ENCODE assay signal across 30 cellular contexts in the genomic region with DNA sequence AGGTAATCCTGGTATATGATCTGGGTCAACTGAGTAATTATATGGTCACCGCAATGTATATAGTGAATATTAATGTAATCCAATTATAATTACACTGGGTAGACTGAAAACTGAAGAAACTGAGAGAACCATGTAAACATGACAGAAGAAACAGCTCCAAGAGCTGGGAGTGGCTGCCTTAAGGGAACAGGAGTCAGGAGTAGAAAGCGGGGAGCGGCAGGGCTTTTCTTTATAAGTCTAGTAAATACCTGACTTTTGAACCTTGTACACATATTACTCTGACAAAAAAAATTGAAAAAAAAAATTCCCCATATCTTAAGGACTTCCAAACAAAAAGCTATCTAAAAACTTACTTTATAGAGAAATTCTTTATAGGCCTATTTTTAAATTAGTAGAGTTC.
"Had no signal": no experiment of that assay in that cellular context is flagged by ENCODE, and none has a peak within 500 bp of the region (broad histone marks: within the 10 kb centered on the region; RNA-seq: fewer than 3 reads in every experiment).

No MANE protein-coding gene starts in this region.

- DNase-seq: activated CD4-positive, alpha-beta memory T cell treated with anti-CD3 and anti-CD28 coated beads, Interleukin-2, amount 10 ng/mL, durations not matched to agents 7 days and 5 days; activated CD4-positive, alpha-beta T cell treated with anti-CD3 and anti-CD28 coated beads for 4 hours; activated CD4-positive, alpha-beta T cell treated with anti-CD3 and anti-CD28 coated beads, Interleukin-2, amount 50 U/mL, for 1 hour; activated CD4-positive, CD25-positive, alpha-beta regulatory T cell treated with anti-CD3 and anti-CD28 coated beads, Interleukin-2, amount 50 U/mL, for 72 hours; activated gamma-delta T cell; activated naive CD4-positive, alpha-beta T cell treated with Interleukin-2 at 50 U/mL for 16 hours; activated T-cell treated with anti-CD3 and anti-CD28 coated beads, Interleukin-2, amount 50 U/mL, for 1 hour; activated T-cell treated with anti-CD3 and anti-CD28 coated beads, Interleukin-2, amount 50 U/mL, for 72 hours; adrenal gland; body of pancreas; Karpas-422; KBM-7; NCI-H1105; NCI-H1417 treated with DMSO at 0.1 percent for 48 hours; NCI-H1694; NCI-H1930; NCI-H2081 treated with DMSO at 0.1 percent for 48 hours; NCI-H226; NCI-H446 treated with DMSO at 0.1 percent for 48 hours; NCI-H69; SHP77; SJCRH30; T1000 had no signal

- H3K4me3 ChIP-seq: adrenal gland, body of pancreas, breast epithelium, SJCRH30, SK-N-MC had no signal

- H3K9me3 ChIP-seq: adrenal gland, body of pancreas, breast epithelium, SJCRH30 had no signal

- H3K4me1 ChIP-seq: adrenal gland, body of pancreas, breast epithelium, SJCRH30 had no signal

- ATAC-seq: activated naive CD4-positive, alpha-beta T cell treated with anti-CD3 and anti-CD28 coated beads, Interleukin-2, amount 50 U/mL, for 72 hours; activated T-cell treated with anti-CD3 and anti-CD28 coated beads, Interleukin-2, amount 50 U/mL, for 72 hours; activated T-helper 17 cell treated with anti-CD3 and anti-CD28 coated beads, Interleukin-2, amount 50 U/mL, for 72 hours; body of pancreas; Panc1; WTC11 had no signal

- H3K4me3 Mint-ChIP-seq: activated CD4-positive, alpha-beta memory T cell treated with anti-CD3 and anti-CD28 coated beads, Interleukin-2, amount 10 ng/mL, durations not matched to agents 7 days and 5 days; activated T-cell treated with anti-CD3 and anti-CD28 coated beads, Interleukin-2, amount 50 U/mL, for 72 hours; activated T-helper 17 cell treated with anti-CD3 and anti-CD28 coated beads, Interleukin-2, amount 50 U/mL, for 72 hours; IgD-negative memory B cell; WTC11 had no signal

- H3K27me3 ChIP-seq: adrenal gland, body of pancreas, breast epithelium, SJCRH30 had no signal

- H3K27ac ChIP-seq: adrenal gland, body of pancreas, breast epithelium, SJCRH30, SK-N-MC had no signal

- H3K36me3 ChIP-seq: breast epithelium had no signal

- H3K4me1 Mint-ChIP-seq: WTC11 had no signal

- H3K36me3 Mint-ChIP-seq: activated naive CD4-positive, alpha-beta T cell treated with anti-CD3 and anti-CD28 coated beads, Interleukin-2, amount 50 U/mL, for 72 hours had no signal

- H3K27ac Mint-ChIP-seq: activated CD4-positive, alpha-beta memory T cell treated with anti-CD3 and anti-CD28 coated beads, Interleukin-2, amount 10 ng/mL, durations not matched to agents 7 days and 5 days; activated naive CD4-positive, alpha-beta T cell treated with anti-CD3 and anti-CD28 coated beads, Interleukin-2, amount 50 U/mL, for 72 hours; activated T-cell treated with anti-CD3 and anti-CD28 coated beads, Interleukin-2, amount 50 U/mL, for 72 hours had no signal

- H3K9me3 Mint-ChIP-seq: activated CD4-positive, alpha-beta memory T cell treated with anti-CD3 and anti-CD28 coated beads, Interleukin-2, amount 10 ng/mL, durations not matched to agents 7 days and 5 days; activated naive CD4-positive, alpha-beta T cell treated with anti-CD3 and anti-CD28 coated beads, Interleukin-2, amount 50 U/mL, for 72 hours; activated T-cell treated with anti-CD3 and anti-CD28 coated beads, Interleukin-2, amount 50 U/mL, for 72 hours; activated T-helper 17 cell treated with anti-CD3 and anti-CD28 coated beads, Interleukin-2, amount 50 U/mL, for 72 hours; IgD-negative memory B cell had no signal
